Comparison of ENCODE assay signal across 12 cellular contexts in genomic region chr17:48647964-48648245, GRCh38. TPM values are rescaled to one million over a fixed set of nuclear protein-coding genes. Genes with fewer than 3 reads are reported as not detected.
DNase-seq lines count a peak whose midpoint lies in the region; ATAC-seq, FAIRE-seq and TF ChIP-seq lines count a peak whose summit lies in the region.
"Had no signal": no experiment of that assay in that cellular context is flagged by ENCODE, and none has a peak within 500 bp of the region (broad histone marks: within the 10 kb centered on the region; RNA-seq: fewer than 3 reads in every experiment).

No MANE protein-coding gene starts in this region.

- no peaks in the 10 kb centered on the region for H3K36me3 Mint-ChIP-seq in activated T-helper 1 cell treated with anti-CD3 and anti-CD28 coated beads, Interleukin-12 subunit alpha, Interleukin-12 subunit beta, Interleukin-2, Interleukin-4 antibody, amounts not matched to agents 30 ng/mL and 10 ng/mL and 1 ng/mL, durations not matched to agents 14 hours and 24 hours and 36 hours (ENCODE audit: low read depth)

- no peak for FAIRE-seq in A549 (lab: Jason Lieb, UNC)

- TF ChIP-seq EP300 in A549 (IDR thresholded peaks at IDR 0.05): no peak

- TF ChIP-seq POLR2A in A549 (IDR thresholded peaks at IDR 0.05; ENCODE audit: low read length): no peak

- WGBS in A549 (ENCODE audit: missing lambda C conversion rate): 47% methylated on average over 1 of the region's 1 CpG

- H3K36me3 ChIP-seq in mucosa of descending colon (ENCODE audit: low read depth): no peaks in the 10 kb centered on the region
- H3K36me3 ChIP-seq: esophagus squamous epithelium had no signal

- H3K9me3 Mint-ChIP-seq in activated T-helper 1 cell treated with anti-CD3 and anti-CD28 coated beads, Interleukin-12 subunit alpha, Interleukin-12 subunit beta, Interleukin-2, Interleukin-4 antibody, amounts not matched to agents 30 ng/mL and 10 ng/mL and 1 ng/mL, durations not matched to agents 14 hours and 24 hours and 36 hours: no peaks in the 10 kb centered on the region

- no peak overlapping the region for H3K27ac Mint-ChIP-seq in activated T-helper 1 cell treated with anti-CD3 and anti-CD28 coated beads, Interleukin-12 subunit alpha, Interleukin-12 subunit beta, Interleukin-2, Interleukin-4 antibody, amounts not matched to agents 30 ng/mL and 10 ng/mL and 1 ng/mL, durations not matched to agents 14 hours and 24 hours and 36 hours

- no peaks in the 10 kb centered on the region for H3K9me3 ChIP-seq in A549
- H3K9me3 ChIP-seq in mucosa of descending colon: no peaks in the 10 kb centered on the region
- H3K9me3 ChIP-seq: esophagus squamous epithelium had no signal

- CTCF ChIA-PET in A549 (lab: Yijun Ruan, JAX): interaction anchor here (0.6 to 3.6 kb wide), 8 partner anchors 12 to 456 kb away, joined by 3 to 34 read pairs (median 8); partner anchors contain the start of gene HOXB9

- H3K4me1 Mint-ChIP-seq in activated T-helper 1 cell treated with anti-CD3 and anti-CD28 coated beads, Interleukin-12 subunit alpha, Interleukin-12 subunit beta, Interleukin-2, Interleukin-4 antibody, amounts not matched to agents 30 ng/mL and 10 ng/mL and 1 ng/mL, durations not matched to agents 14 hours and 24 hours and 36 hours (ENCODE audit: low read depth): peaks cover 13% of the 10 kb centered on the region

- DNase-seq in A549 (ENCODE audit: low read depth in 1 of 2, low spot score in 1 of 2) (no peak), GM12865 (ENCODE audit: low read depth) (no peak), mucosa of descending colon (no peak), cardiac septum (ENCODE audit: low spot score) (no peak), NCI-H345 treated with DMSO at 0.1 percent for 48 hours (lab: John Stamatoyannopoulos, UW; ENCODE audit: unreplicated experiment) (no peak)
- DNase-seq in activated T-helper 1 cell treated with anti-CD3 and anti-CD28 coated beads, Interleukin-12 subunit alpha, Interleukin-12 subunit beta, Interleukin-2, Interleukin-4 antibody, amounts not matched to agents 30 ng/mL and 10 ng/mL and 1 ng/mL, durations not matched to agents 14 hours and 24 hours and 36 hours (ENCODE audit: low spot score): no peak
- DNase-seq: C1 segment of cervical spinal cord, esophagus squamous epithelium, NCI-H2081 treated with DMSO at 0.1 percent for 48 hours had no signal

- TF ChIP-seq CTCF in A549 (IDR thresholded peaks at IDR 0.05): no peak
- TF ChIP-seq CTCF in GM12865 (IDR thresholded peaks at IDR 0.05; ENCODE audit: insufficient read depth, low read depth, low read length, missing control alignments): no peak
- no peak for TF ChIP-seq CTCF in mucosa of descending colon (IDR thresholded peaks at IDR 0.05)

- H3K27me3 Mint-ChIP-seq in activated T-helper 1 cell treated with anti-CD3 and anti-CD28 coated beads, Interleukin-12 subunit alpha, Interleukin-12 subunit beta, Interleukin-2, Interleukin-4 antibody, amounts not matched to agents 30 ng/mL and 10 ng/mL and 1 ng/mL, durations not matched to agents 14 hours and 24 hours and 36 hours (ENCODE audit: insufficient read depth): peaks cover 69% of the 10 kb centered on the region

- no peak for TF ChIP-seq RAD21 in A549 (conservative IDR thresholded peaks at IDR 0.05 in 1 of 2, IDR thresholded peaks at IDR 0.05 in 1 of 2)

- POLR2A ChIA-PET in A549 (lab: Yijun Ruan, JAX): no interaction called here

- no peak; a peak in 2 of 6 replicates for ATAC-seq in A549
- peak; percentile 0 for ATAC-seq in mucosa of descending colon
- ATAC-seq in HG02885 (IDR thresholded peaks at IDR 0.05; ENCODE audit: poor library complexity, unreplicated experiment): no peak
- no peak for ATAC-seq in HG02981 (IDR thresholded peaks at IDR 0.05; ENCODE audit: unreplicated experiment)

- H3K4me3 ChIP-seq in A549: peak overlapping the region; percentile 74
- H3K4me3 ChIP-seq in GM12865 (ENCODE audit: low read depth, low read length): peak overlapping the region; percentile 57
- H3K4me3 ChIP-seq in mucosa of descending colon: no peak overlapping the region

- H3K27ac ChIP-seq in A549: peak overlapping the region; percentile 92 to 95
- H3K27ac ChIP-seq: esophagus squamous epithelium, RWPE1 had no signal

- intact Hi-C loops in activated T-helper 1 cell treated with anti-CD3 and anti-CD28 coated beads, Interleukin-12 subunit alpha, Interleukin-12 subunit beta, Interleukin-2, Interleukin-4 antibody, amounts not matched to agents 30 ng/mL and 10 ng/mL and 1 ng/mL, durations not matched to agents 14 hours and 24 hours and 36 hours (cut with micrococcal nuclease): loop anchor here (10.0 kb wide), 1 partner anchor 347 kb away; the partner anchor contains the start of gene IGF2BP1
- intact Hi-C loops in mucosa of descending colon (cut with DNase I, micrococcal nuclease): no loop called here
- intact Hi-C loops in cardiac septum (cut with DNase I): no loop called here

- peaks cover 24% of the 10 kb centered on the region for H3K4me1 ChIP-seq in A549
- no peaks in the 10 kb centered on the region for H3K4me1 ChIP-seq in mucosa of descending colon (ENCODE audit: low read depth)

- peak overlapping the region; percentile 68 for H3K4me2 ChIP-seq in A549

- peak overlapping the region; percentile 40 for H3K4me3 Mint-ChIP-seq in activated T-helper 1 cell treated with anti-CD3 and anti-CD28 coated beads, Interleukin-12 subunit alpha, Interleukin-12 subunit beta, Interleukin-2, Interleukin-4 antibody, amounts not matched to agents 30 ng/mL and 10 ng/mL and 1 ng/mL, durations not matched to agents 14 hours and 24 hours and 36 hours

TF ChIP-seq in A549, 52 proteins besides CTCF, POLR2A, EP300 and RAD21 (continues in another document):
- TF ChIP-seq PHF8 (IDR thresholded peaks at IDR 0.05; ENCODE audit: borderline replicate concordance, low read depth) (no peak), HOXB5 (CRISPR knock-in tag; IDR thresholded peaks at IDR 0.05) (no peak), ESRRA (IDR thresholded peaks at IDR 0.05; ENCODE audit: borderline replicate concordance, low read length) (no peak), MYC (IDR thresholded peaks at IDR 0.05; ENCODE audit: borderline replicate concordance, low read length) (no peak)

RNA-seq across cellular contexts. Expression of gene HOXB9, which starts 21.7 kb away (rescaled TPM):
- polyA plus RNA-seq in A549 (2011; rRNA removed) (22.0 and 24.6 TPM in 2 replicates), A549 (2017; fragmentation: RNase III; extraction: RNeasy Plus Mini Kit Qiagen cat#74134 plus additional on column Dnase treatment) (5.6 to 7.3 TPM (median 6.2 TPM) in 3 replicates)
- 10.3 and 12.9 TPM in 2 replicates for polyA plus RNA-seq in A549 (2012; cell fraction: cytosol; rRNA removed)
- polyA plus RNA-seq in A549 (2012; cell fraction: nucleus; rRNA removed): 11.1 and 12.9 TPM in 2 replicates
- 10.4 and 12.1 TPM in 2 replicates for polyA minus RNA-seq in A549 (2011; rRNA and poly(A)+ RNA removed)
- total RNA-seq in activated T-helper 1 cell treated with anti-CD3 and anti-CD28 coated beads, Interleukin-12 subunit alpha, Interleukin-12 subunit beta, Interleukin-2, Interleukin-4 antibody, amounts not matched to agents 30 ng/mL and 10 ng/mL and 1 ng/mL, durations not matched to agents 14 hours and 24 hours and 36 hours: 0.27 and 0.39 TPM in 2 replicates
- total RNA-seq in mucosa of descending colon (10 to 100 TPM; 40.1 to 78.4 (median 41.5) TPM), cardiac septum (not detected)
- total RNA-seq: esophagus squamous epithelium had no signal

RNA-seq across cellular contexts. Expression of gene HOXB8, which starts 32.8 kb away (rescaled TPM):
- polyA plus RNA-seq in A549 (2011; rRNA removed): 8.9 and 11.1 TPM in 2 replicates
- 12.3 and 15.2 TPM in 2 replicates for polyA plus RNA-seq in A549 (2012; cell fraction: cytosol; rRNA removed)
- polyA plus RNA-seq in A549 (2012; cell fraction: nucleus; rRNA removed): 12.8 and 13.1 TPM in 2 replicates
- 4.6 to 5.8 TPM (median 4.7 TPM) in 3 replicates for polyA plus RNA-seq in A549 (2017; fragmentation: RNase III; extraction: RNeasy Plus Mini Kit Qiagen cat#74134 plus additional on column Dnase treatment)
- polyA minus RNA-seq in A549 (2011; rRNA and poly(A)+ RNA removed): 4.1 and 5.1 TPM in 2 replicates
- total RNA-seq in activated T-helper 1 cell treated with anti-CD3 and anti-CD28 coated beads, Interleukin-12 subunit alpha, Interleukin-12 subunit beta, Interleukin-2, Interleukin-4 antibody, amounts not matched to agents 30 ng/mL and 10 ng/mL and 1 ng/mL, durations not matched to agents 14 hours and 24 hours and 36 hours: not detected in 2 replicates
- total RNA-seq in mucosa of descending colon: 1 to 10 TPM; 4.2 to 7.5 (median 5.6) TPM
- not detected for total RNA-seq in cardiac septum
- total RNA-seq: esophagus squamous epithelium had no signal

RNA-seq across cellular contexts. Expression of gene HOXB7, which starts 37.1 kb away (rescaled TPM):
- polyA plus RNA-seq in A549 (2011; rRNA removed): 15.4 and 22.3 TPM in 2 replicates
- polyA plus RNA-seq in A549 (2012; cell fraction: cytosol; rRNA removed): 16.9 TPM in 2 replicates
- 9.0 and 12.5 TPM in 2 replicates for polyA plus RNA-seq in A549 (2012; cell fraction: nucleus; rRNA removed)
- polyA plus RNA-seq in A549 (2017; fragmentation: RNase III; extraction: RNeasy Plus Mini Kit Qiagen cat#74134 plus additional on column Dnase treatment): 27.4 to 32.3 TPM (median 27.4 TPM) in 3 replicates
- polyA minus RNA-seq in A549 (2011; rRNA and poly(A)+ RNA removed): 6.5 and 6.6 TPM in 2 replicates
- 0.49 and 0.51 TPM in 2 replicates for total RNA-seq in activated T-helper 1 cell treated with anti-CD3 and anti-CD28 coated beads, Interleukin-12 subunit alpha, Interleukin-12 subunit beta, Interleukin-2, Interleukin-4 antibody, amounts not matched to agents 30 ng/mL and 10 ng/mL and 1 ng/mL, durations not matched to agents 14 hours and 24 hours and 36 hours
- 10 to 100 TPM; 10.9 to 29.1 (median 22.4) TPM for total RNA-seq in mucosa of descending colon
- total RNA-seq in cardiac septum: 0.22 TPM

RNA-seq across cellular contexts. Expression of gene HOXB6, which starts 43.1 kb away (rescaled TPM):
- polyA plus RNA-seq in A549 (2011; rRNA removed) (9.4 and 10.2 TPM in 2 replicates), A549 (2017; fragmentation: RNase III; extraction: RNeasy Plus Mini Kit Qiagen cat#74134 plus additional on column Dnase treatment) (12.3 to 14.9 TPM (median 14.7 TPM) in 3 replicates)
- polyA plus RNA-seq in A549 (2012; cell fraction: cytosol; rRNA removed): 8.7 and 9.0 TPM in 2 replicates
- polyA plus RNA-seq in A549 (2012; cell fraction: nucleus; rRNA removed): 48.0 and 49.7 TPM in 2 replicates
- polyA minus RNA-seq in A549 (2011; rRNA and poly(A)+ RNA removed): 4.4 and 4.9 TPM in 2 replicates
- total RNA-seq in activated T-helper 1 cell treated with anti-CD3 and anti-CD28 coated beads, Interleukin-12 subunit alpha, Interleukin-12 subunit beta, Interleukin-2, Interleukin-4 antibody, amounts not matched to agents 30 ng/mL and 10 ng/mL and 1 ng/mL, durations not matched to agents 14 hours and 24 hours and 36 hours: 0.71 and 0.99 TPM in 2 replicates
- total RNA-seq in mucosa of descending colon (10 to 100 TPM; 41.3 to 68.8 (median 50.9) TPM), cardiac septum (0.92 TPM)

RNA-seq across cellular contexts. Expression of gene HOXB5, which starts 54.3 kb away (rescaled TPM):
- polyA plus RNA-seq in A549 (2011; rRNA removed): 2.5 and 2.7 TPM in 2 replicates
- 1.9 and 2.5 TPM in 2 replicates for polyA plus RNA-seq in A549 (2012; cell fraction: cytosol; rRNA removed)
- polyA plus RNA-seq in A549 (2012; cell fraction: nucleus; rRNA removed): 21.9 and 24.5 TPM in 2 replicates
- 2.1 to 3.0 TPM (median 2.4 TPM) in 3 replicates for polyA plus RNA-seq in A549 (2017; fragmentation: RNase III; extraction: RNeasy Plus Mini Kit Qiagen cat#74134 plus additional on column Dnase treatment)
- 0.39 and 0.74 TPM in 2 replicates for polyA minus RNA-seq in A549 (2011; rRNA and poly(A)+ RNA removed)
- total RNA-seq in activated T-helper 1 cell treated with anti-CD3 and anti-CD28 coated beads, Interleukin-12 subunit alpha, Interleukin-12 subunit beta, Interleukin-2, Interleukin-4 antibody, amounts not matched to agents 30 ng/mL and 10 ng/mL and 1 ng/mL, durations not matched to agents 14 hours and 24 hours and 36 hours: 0.10 TPM in 1 of 2 replicates, not detected in the other
- 10 to 100 TPM; 16.2 to 29.3 (median 19.9) TPM for total RNA-seq in mucosa of descending colon
- not detected for total RNA-seq in cardiac septum
- total RNA-seq: esophagus squamous epithelium had no signal

Comparison
In these comparisons a context has a peak if more than half of its experiments do, and no peak if none do; other contexts are left out.
1. RNA of gene HOXB9, which starts 21.7 kb away (total RNA-seq): 40.1 to 78.4 TPM in mucosa of descending colon; 0.27 to 0.39 TPM in activated T-helper 1 cell treated with anti-CD3 and anti-CD28 coated beads, Interleukin-12 subunit alpha, Interleukin-12 subunit beta, Interleukin-2, Interleukin-4 antibody, amounts not matched to agents 30 ng/mL and 10 ng/mL and 1 ng/mL, durations not matched to agents 14 hours and 24 hours and 36 hours and not detected in cardiac septum (single experiment); every median in the first group is over 10 times any median in the second.